ENCODE assay signal across 28 cellular contexts in the genomic region with DNA sequence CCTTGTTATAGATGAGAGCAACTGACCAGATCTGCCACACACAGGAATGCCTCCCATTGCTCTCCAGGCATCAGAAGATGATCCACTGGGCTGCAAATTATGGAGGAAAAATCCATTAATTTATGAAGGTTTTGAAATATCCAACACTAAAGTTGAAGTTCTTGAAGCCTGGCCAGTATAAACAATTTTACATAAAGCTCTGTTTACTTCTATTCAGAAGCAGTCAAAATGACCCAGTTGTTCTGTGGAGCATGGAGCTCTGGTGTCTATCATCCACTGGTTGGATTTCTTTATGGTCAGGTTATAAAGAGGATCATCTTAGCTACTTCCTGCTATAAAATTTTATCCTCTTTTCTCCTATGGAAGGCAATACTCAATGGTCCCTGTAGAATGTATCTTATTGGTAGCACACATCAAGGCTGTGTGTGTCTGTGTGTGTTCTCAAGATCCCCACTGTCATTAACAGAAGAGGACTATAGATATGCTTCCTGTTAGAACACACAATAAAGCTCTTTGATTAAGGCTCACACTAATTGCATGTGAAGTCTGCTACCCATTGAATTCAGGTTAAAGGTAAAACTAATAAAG.
"Had no signal": no experiment of that assay in that cellular context is flagged by ENCODE, and none has a peak within 500 bp of the region (broad histone marks: within the 10 kb centered on the region; RNA-seq: fewer than 3 reads in every experiment).

No MANE protein-coding gene starts in this region.

- H3K4me1 Mint-ChIP-seq: activated CD4-positive, alpha-beta T cell treated with anti-CD3 and anti-CD28 coated beads, Interleukin-2, amount 10 ng/mL, durations not matched to agents 7 days and 5 days; activated naive CD4-positive, alpha-beta T cell treated with anti-CD3 and anti-CD28 coated beads, Interleukin-2, amount 10 ng/mL, durations not matched to agents 7 days and 5 days; activated naive CD8-positive, alpha-beta T cell treated with anti-CD3 and anti-CD28 coated beads for 36 hours; T-cell had no signal

- H3K27ac ChIP-seq: adrenal gland, SK-N-MC, VCaP had no signal

- H3K4me3 ChIP-seq: adrenal gland, SK-N-MC had no signal

- H3K27me3 Mint-ChIP-seq: activated CD4-positive, alpha-beta memory T cell treated with anti-CD3 and anti-CD28 coated beads for 36 hours; activated CD4-positive, alpha-beta T cell treated with anti-CD3 and anti-CD28 coated beads, Interleukin-2, amount 10 ng/mL, durations not matched to agents 7 days and 5 days; activated naive CD4-positive, alpha-beta T cell treated with anti-CD3 and anti-CD28 coated beads, Interleukin-2, amount 10 ng/mL, durations not matched to agents 7 days and 5 days; T-cell had no signal

- H3K36me3 Mint-ChIP-seq: activated CD4-positive, alpha-beta memory T cell treated with anti-CD3 and anti-CD28 coated beads for 36 hours; activated naive CD4-positive, alpha-beta T cell treated with anti-CD3 and anti-CD28 coated beads, Interleukin-2, amount 10 ng/mL, durations not matched to agents 7 days and 5 days; activated naive CD8-positive, alpha-beta T cell treated with anti-CD3 and anti-CD28 coated beads for 36 hours; T-cell had no signal

- H3K4me1 ChIP-seq: adrenal gland had no signal

- DNase-seq: activated CD4-positive, alpha-beta memory T cell treated with anti-CD3 and anti-CD28 coated beads for 36 hours; activated CD4-positive, alpha-beta T cell treated with anti-CD3 and anti-CD28 coated beads, Interleukin-2, amount 10 ng/mL, durations not matched to agents 7 days and 5 days; activated CD4-positive, CD25-positive, alpha-beta regulatory T cell; activated CD8-positive, alpha-beta memory T cell treated with anti-CD3 and anti-CD28 coated beads for 24 hours; activated gamma-delta T cell treated with Interleukin-2 at 50 U/mL for 16 hours; activated naive CD4-positive, alpha-beta T cell treated with anti-CD3 and anti-CD28 coated beads, Interleukin-2, amount 10 ng/mL, durations not matched to agents 7 days and 5 days; activated naive CD8-positive, alpha-beta T cell treated with anti-CD3 and anti-CD28 coated beads for 36 hours; activated T-cell treated with anti-CD3 and anti-CD28 coated beads, Interleukin-2, amount 50 U/mL, for 48 hours; adrenal gland; anterior cingulate cortex; Kasumi-1; KBM-7; NCI-H1092; NCI-H1417; NCI-H1930; NCI-H510A treated with DMSO at 0.1 percent for 48 hours; NCI-H69; NK-92 treated with Interleukin-12 subunit alpha and Interleukin-12 subunit beta, amount 100 ng/mL, for 24 hours; OCI-M1; RPMI8226; T-cell; T-helper 2 cell; T1000 had no signal

- H3K36me3 ChIP-seq: adrenal gland had no signal

- H3K9me3 ChIP-seq: adrenal gland had no signal

- H3K27me3 ChIP-seq: adrenal gland had no signal

- ATAC-seq: Panc1, Right ventricle myocardium inferior, T-cell had no signal

- H3K27ac Mint-ChIP-seq: activated CD4-positive, alpha-beta memory T cell treated with anti-CD3 and anti-CD28 coated beads for 36 hours; activated CD4-positive, alpha-beta T cell treated with anti-CD3 and anti-CD28 coated beads, Interleukin-2, amount 10 ng/mL, durations not matched to agents 7 days and 5 days; activated naive CD4-positive, alpha-beta T cell treated with anti-CD3 and anti-CD28 coated beads, Interleukin-2, amount 10 ng/mL, durations not matched to agents 7 days and 5 days; activated naive CD8-positive, alpha-beta T cell treated with anti-CD3 and anti-CD28 coated beads for 36 hours; activated T-helper 2 cell treated with anti-CD3 and anti-CD28 coated beads, Interferon-gamma antibody, Interleukin-2, Interleukin-4, amounts not matched to agents 10 μg/mL and 5 μg/mL and 100 μg/mL, durations not matched to agents 14 hours and 24 hours and 36 hours; T-cell had no signal

- H3K4me3 Mint-ChIP-seq: activated CD4-positive, alpha-beta memory T cell treated with anti-CD3 and anti-CD28 coated beads for 36 hours; activated CD4-positive, alpha-beta T cell treated with anti-CD3 and anti-CD28 coated beads, Interleukin-2, amount 10 ng/mL, durations not matched to agents 7 days and 5 days; activated naive CD4-positive, alpha-beta T cell treated with anti-CD3 and anti-CD28 coated beads, Interleukin-2, amount 10 ng/mL, durations not matched to agents 7 days and 5 days; activated naive CD8-positive, alpha-beta T cell treated with anti-CD3 and anti-CD28 coated beads for 36 hours; T-cell had no signal

- H3K9me3 Mint-ChIP-seq: activated CD4-positive, alpha-beta T cell treated with anti-CD3 and anti-CD28 coated beads, Interleukin-2, amount 10 ng/mL, durations not matched to agents 7 days and 5 days; activated naive CD8-positive, alpha-beta T cell treated with anti-CD3 and anti-CD28 coated beads for 36 hours had no signal
